ENCODE assay signal across 9 cellular contexts in the genomic region with DNA sequence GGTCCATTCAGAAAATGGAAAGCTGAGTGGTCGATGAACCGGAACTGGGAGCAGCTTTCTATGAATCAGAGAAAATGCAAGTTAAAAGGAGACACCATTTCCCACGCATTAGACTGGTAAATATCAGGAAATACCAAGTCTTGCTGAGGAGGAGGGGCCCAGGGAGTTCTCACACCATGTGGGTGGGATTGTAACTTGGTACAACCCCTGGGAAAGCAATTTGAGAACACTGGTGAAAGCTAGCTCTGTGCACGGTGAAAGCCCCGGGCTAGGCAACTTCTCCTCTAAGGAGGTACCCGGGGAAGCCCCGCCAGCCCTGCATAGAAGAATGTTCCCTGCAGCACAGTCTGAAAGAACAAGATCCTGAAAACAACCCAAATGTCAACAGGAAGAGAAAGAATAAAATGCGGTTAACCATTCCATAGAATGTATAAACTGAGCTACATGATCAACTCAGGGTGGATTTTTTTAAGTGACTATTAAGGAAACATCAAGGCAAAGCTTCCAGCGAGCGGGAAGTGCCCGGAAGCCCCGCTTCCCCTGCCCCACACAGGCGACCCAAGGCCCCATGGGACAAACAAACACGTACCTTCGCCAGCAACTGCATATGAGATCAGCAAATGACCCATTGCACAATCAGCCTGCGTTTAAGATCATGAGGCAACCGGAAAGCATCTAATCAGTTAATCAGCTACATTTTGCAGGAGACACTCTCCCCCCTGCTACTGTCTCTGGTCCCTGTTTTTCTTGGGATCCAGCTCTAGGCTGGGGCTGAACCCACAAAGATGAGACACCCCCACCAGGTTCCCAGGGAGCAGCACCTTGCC. TPM values are rescaled to one million over a fixed set of nuclear protein-coding genes. Genes with fewer than 3 reads are reported as not detected.
DNase-seq lines count a peak whose midpoint lies in the region; ATAC-seq, FAIRE-seq and TF ChIP-seq lines count a peak whose summit lies in the region.
"Had no signal": no experiment of that assay in that cellular context is flagged by ENCODE, and none has a peak within 500 bp of the region (broad histone marks: within the 10 kb centered on the region; RNA-seq: fewer than 3 reads in every experiment).

No MANE protein-coding gene starts in this region.

- peaks cover 6% of the 10 kb centered on the region; the same call in 1 of the 2 replicates for H3K27me3 ChIP-seq in BJ (ENCODE audit: control insufficient read depth, insufficient read depth, low read length)
- no peaks in the 10 kb centered on the region for H3K27me3 ChIP-seq in bronchial epithelial cell (ENCODE audit: control insufficient read depth, insufficient read depth, low read length)

- WGBS in mesodermal cell (ENCODE audit: insufficient coverage in 2 of 2), 2 experiments, result 68 to 69% methylated on average over 14 of the region's 17 CpGs

- no peak overlapping the region for H3K4me3 ChIP-seq in BJ (ENCODE audit: low read depth, low read length)
- no peak overlapping the region for H3K4me3 ChIP-seq in bronchial epithelial cell (ENCODE audit: low read depth, low read length)
- H3K4me3 ChIP-seq in mesodermal cell (ENCODE audit: extremely low read depth, insufficient read depth, low read length, poor library complexity, severe bottlenecking), result no peak overlapping the region

- DNase-seq in BJ (ENCODE audit: low read depth), result peak; percentile 59
- DNase-seq in HTR-8/SVneo (ENCODE audit: insufficient read length, low spot score), result peak; percentile 94
- peak; percentile 88 for DNase-seq in bronchial epithelial cell (ENCODE audit: low read depth)
- DNase-seq in T-helper 2 cell treated with Interferon-gamma antibody and Interleukin-4, amounts not matched to agents 5 μg/mL and 100 μg/mL, for 36 hours (ENCODE audit: low spot score), result no peak
- DNase-seq in NCI-H524 treated with DMSO at 0.1 percent for 48 hours (lab: John Stamatoyannopoulos, UW), result no peak
- DNase-seq: activated B cell treated with CpG ODN at 0.5 μM for 24 hours had no signal

- H3K27ac ChIP-seq in mesodermal cell (ENCODE audit: low read depth, low read length, severe bottlenecking), result peak overlapping the region; percentile 43

- H3K27me3 Mint-ChIP-seq in T-helper 2 cell treated with Interferon-gamma antibody and Interleukin-4, amounts not matched to agents 5 μg/mL and 100 μg/mL, for 36 hours (ENCODE audit: low read depth), result peaks cover 5% of the 10 kb centered on the region

- peaks cover 3% of the 10 kb centered on the region for H3K4me1 Mint-ChIP-seq in T-helper 2 cell treated with Interferon-gamma antibody and Interleukin-4, amounts not matched to agents 5 μg/mL and 100 μg/mL, for 36 hours (ENCODE audit: low read depth)

- H3K27ac Mint-ChIP-seq in T-helper 2 cell treated with Interferon-gamma antibody and Interleukin-4, amounts not matched to agents 5 μg/mL and 100 μg/mL, for 36 hours, result no peak overlapping the region
- H3K27ac Mint-ChIP-seq: activated B cell treated with CpG ODN at 0.5 μM for 24 hours had no signal

- TF ChIP-seq CTCF in BJ (IDR thresholded peaks at IDR 0.05; ENCODE audit: insufficient read depth, low read depth, low read length), result no peak
- no peak for TF ChIP-seq CTCF in bronchial epithelial cell (IDR thresholded peaks at IDR 0.05; ENCODE audit: insufficient read depth, low read length, severe bottlenecking)

- H3K4me3 Mint-ChIP-seq in T-helper 2 cell treated with Interferon-gamma antibody and Interleukin-4, amounts not matched to agents 5 μg/mL and 100 μg/mL, for 36 hours, result no peak overlapping the region
- H3K4me3 Mint-ChIP-seq: activated B cell treated with CpG ODN at 0.5 μM for 24 hours had no signal

- POLR2A ChIA-PET in BJ (lab: Charles Lee), result interaction anchor here (0.6 kb wide), 2 partner anchors 34 to 57 kb away, joined by 3 to 7 read pairs; no protein-coding TSS in a partner anchor

- peak; percentile 93 for FAIRE-seq in HTR-8/SVneo (lab: Jason Lieb, UNC)
- FAIRE-seq in bronchial epithelial cell (lab: Jason Lieb, UNC), result no peak

- no peaks in the 10 kb centered on the region for H3K36me3 Mint-ChIP-seq in T-helper 2 cell treated with Interferon-gamma antibody and Interleukin-4, amounts not matched to agents 5 μg/mL and 100 μg/mL, for 36 hours (ENCODE audit: low read depth)

- no peaks in the 10 kb centered on the region for H3K9me3 Mint-ChIP-seq in T-helper 2 cell treated with Interferon-gamma antibody and Interleukin-4, amounts not matched to agents 5 μg/mL and 100 μg/mL, for 36 hours
- H3K9me3 Mint-ChIP-seq: activated B cell treated with CpG ODN at 0.5 μM for 24 hours had no signal

- H3K9me3 ChIP-seq in mesodermal cell (ENCODE audit: control insufficient read depth, low read length), result no peaks in the 10 kb centered on the region

- H3K4me1 ChIP-seq in mesodermal cell (ENCODE audit: control insufficient read depth, insufficient read depth, low read length, poor library complexity, severe bottlenecking), result peaks cover 14% of the 10 kb centered on the region

- ATAC-seq in HG03108 (IDR thresholded peaks at IDR 0.05; ENCODE audit: unreplicated experiment) (no peak), HG02973 (IDR thresholded peaks at IDR 0.05; ENCODE audit: unreplicated experiment) (no peak)

- CTCF ChIA-PET in BJ (lab: Yijun Ruan, JAX), result interaction anchor here (1.0 to 4.2 kb wide), 3 partner anchors 11 to 94 kb away, joined by 3 to 26 read pairs (median 3); a partner anchor contains a TSS

- no peaks in the 10 kb centered on the region for H3K36me3 ChIP-seq in BJ (ENCODE audit: control insufficient read depth, insufficient read depth, low read length)
- peaks cover 3% of the 10 kb centered on the region for H3K36me3 ChIP-seq in bronchial epithelial cell (ENCODE audit: control insufficient read depth, insufficient read depth, low read length)
- no peaks in the 10 kb centered on the region for H3K36me3 ChIP-seq in mesodermal cell (ENCODE audit: control insufficient read depth, insufficient read depth, low read length)

RNA-seq across cellular contexts. Expression of a gene that starts 11.3 kb away (rescaled TPM):
- polyA plus RNA-seq in BJ (2011; rRNA removed), result 0.28 and 0.37 TPM in 2 replicates
- polyA minus RNA-seq in BJ (2011; rRNA and poly(A)+ RNA removed), result 2.1 and 2.6 TPM in 2 replicates
- 6.6 and 8.1 TPM in 2 replicates for total RNA-seq in bronchial epithelial cell
- 3.3 TPM for polyA plus RNA-seq in mesodermal cell (2013, experiment 1 of 2)
- 2.0 TPM for polyA plus RNA-seq in mesodermal cell (2013, experiment 2 of 2)

Comparison
In these comparisons a context has a peak if more than half of its experiments do, and no peak if none do; other contexts are left out.
1. DNase-seq: peak in BJ (single experiment), HTR-8/SVneo (single experiment) and bronchial epithelial cell (single experiment); none in T-helper 2 cell treated with Interferon-gamma antibody and Interleukin-4, amounts not matched to agents 5 μg/mL and 100 μg/mL, for 36 hours (single experiment) and NCI-H524 treated with DMSO at 0.1 percent for 48 hours (single experiment).